1 cellular context compared by ENCODE assay signal in the genomic region with DNA sequence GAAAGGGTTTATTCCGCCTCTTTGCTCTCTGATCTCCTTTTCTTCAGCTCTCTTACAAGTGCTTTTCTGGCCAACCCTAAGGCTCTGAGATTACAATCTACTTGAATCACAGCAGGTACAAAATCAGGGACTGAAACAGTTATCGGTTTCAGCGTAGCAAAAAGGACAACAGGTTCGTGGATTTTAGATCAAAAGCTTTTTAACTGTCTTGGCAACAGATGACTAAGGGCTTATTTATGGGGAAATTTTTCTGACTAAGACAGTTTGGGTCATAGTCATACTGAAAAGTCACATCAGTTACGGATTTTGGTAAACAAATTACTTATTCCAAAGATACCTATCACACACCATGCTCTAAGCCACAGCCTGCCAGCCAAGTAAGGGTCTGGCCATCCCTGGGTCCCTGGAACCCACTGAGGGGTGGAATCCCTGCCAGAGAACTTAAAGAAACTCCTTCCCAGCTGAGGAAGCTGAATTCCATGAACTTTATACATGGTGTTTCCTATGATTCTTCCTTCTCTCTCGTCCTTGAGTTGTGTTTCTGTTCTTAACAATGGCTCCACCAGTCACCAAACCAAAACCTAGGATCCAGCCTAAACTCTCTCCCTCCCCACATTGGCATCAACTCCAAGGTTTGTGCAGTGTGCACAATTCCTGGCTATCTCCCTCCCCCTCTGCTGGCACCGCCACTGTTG.
TF ChIP-seq lines count a peak whose summit lies in the region.

No MANE protein-coding gene starts in this region.

TF ChIP-seq in GM12878, 131 proteins besides CTCF, POLR2A, EP300 and RAD21 (continued from another document and continues in another):
- TF ChIP-seq, protein P1, sequence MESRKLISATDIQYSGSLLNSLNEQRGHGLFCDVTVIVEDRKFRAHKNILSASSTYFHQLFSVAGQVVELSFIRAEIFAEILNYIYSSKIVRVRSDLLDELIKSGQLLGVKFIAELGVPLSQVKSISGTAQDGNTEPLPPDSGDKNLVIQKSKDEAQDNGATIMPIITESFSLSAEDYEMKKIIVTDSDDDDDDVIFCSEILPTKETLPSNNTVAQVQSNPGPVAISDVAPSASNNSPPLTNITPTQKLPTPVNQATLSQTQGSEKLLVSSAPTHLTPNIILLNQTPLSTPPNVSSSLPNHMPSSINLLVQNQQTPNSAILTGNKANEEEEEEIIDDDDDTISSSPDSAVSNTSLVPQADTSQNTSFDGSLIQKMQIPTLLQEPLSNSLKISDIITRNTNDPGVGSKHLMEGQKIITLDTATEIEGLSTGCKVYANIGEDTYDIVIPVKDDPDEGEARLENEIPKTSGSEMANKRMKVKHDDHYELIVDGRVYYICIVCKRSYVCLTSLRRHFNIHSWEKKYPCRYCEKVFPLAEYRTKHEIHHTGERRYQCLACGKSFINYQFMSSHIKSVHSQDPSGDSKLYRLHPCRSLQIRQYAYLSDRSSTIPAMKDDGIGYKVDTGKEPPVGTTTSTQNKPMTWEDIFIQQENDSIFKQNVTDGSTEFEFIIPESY (IDR thresholded peaks at IDR 0.05) = no peak
- no peak; the same call in 1 of the 2 replicates for TF ChIP-seq NBN (IDR thresholded peaks at IDR 0.05)
- peak; percentile 74 to 80 for TF ChIP-seq IKZF2 (IDR thresholded peaks at IDR 0.05)
- TF ChIP-seq EGR1 (IDR thresholded peaks at IDR 0.05; ENCODE audit: borderline replicate concordance in 1 of 2, low read depth in 2 of 2, low read length in 2 of 2) = no peak
- TF ChIP-seq, protein P2, sequence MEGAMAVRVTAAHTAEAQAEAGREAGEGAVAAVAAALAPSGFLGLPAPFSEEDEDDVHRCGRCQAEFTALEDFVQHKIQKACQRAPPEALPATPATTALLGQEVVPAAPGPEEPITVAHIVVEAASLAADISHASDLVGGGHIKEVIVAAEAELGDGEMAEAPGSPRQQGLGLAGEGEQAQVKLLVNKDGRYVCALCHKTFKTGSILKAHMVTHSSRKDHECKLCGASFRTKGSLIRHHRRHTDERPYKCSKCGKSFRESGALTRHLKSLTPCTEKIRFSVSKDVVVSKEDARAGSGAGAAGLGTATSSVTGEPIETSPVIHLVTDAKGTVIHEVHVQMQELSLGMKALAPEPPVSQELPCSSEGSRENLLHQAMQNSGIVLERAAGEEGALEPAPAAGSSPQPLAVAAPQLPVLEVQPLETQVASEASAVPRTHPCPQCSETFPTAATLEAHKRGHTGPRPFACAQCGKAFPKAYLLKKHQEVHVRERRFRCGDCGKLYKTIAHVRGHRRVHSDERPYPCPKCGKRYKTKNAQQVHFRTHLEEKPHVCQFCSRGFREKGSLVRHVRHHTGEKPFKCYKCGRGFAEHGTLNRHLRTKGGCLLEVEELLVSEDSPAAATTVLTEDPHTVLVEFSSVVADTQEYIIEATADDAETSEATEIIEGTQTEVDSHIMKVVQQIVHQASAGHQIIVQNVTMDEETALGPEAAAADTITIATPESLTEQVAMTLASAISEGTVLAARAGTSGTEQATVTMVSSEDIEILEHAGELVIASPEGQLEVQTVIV (IDR thresholded peaks at IDR 0.05; ENCODE audit: borderline replicate concordance, partially characterized antibody) = no peak
- TF ChIP-seq BACH1 (IDR thresholded peaks at IDR 0.05; ENCODE audit: borderline replicate concordance) = peak; percentile 95
- TF ChIP-seq, protein P3, sequence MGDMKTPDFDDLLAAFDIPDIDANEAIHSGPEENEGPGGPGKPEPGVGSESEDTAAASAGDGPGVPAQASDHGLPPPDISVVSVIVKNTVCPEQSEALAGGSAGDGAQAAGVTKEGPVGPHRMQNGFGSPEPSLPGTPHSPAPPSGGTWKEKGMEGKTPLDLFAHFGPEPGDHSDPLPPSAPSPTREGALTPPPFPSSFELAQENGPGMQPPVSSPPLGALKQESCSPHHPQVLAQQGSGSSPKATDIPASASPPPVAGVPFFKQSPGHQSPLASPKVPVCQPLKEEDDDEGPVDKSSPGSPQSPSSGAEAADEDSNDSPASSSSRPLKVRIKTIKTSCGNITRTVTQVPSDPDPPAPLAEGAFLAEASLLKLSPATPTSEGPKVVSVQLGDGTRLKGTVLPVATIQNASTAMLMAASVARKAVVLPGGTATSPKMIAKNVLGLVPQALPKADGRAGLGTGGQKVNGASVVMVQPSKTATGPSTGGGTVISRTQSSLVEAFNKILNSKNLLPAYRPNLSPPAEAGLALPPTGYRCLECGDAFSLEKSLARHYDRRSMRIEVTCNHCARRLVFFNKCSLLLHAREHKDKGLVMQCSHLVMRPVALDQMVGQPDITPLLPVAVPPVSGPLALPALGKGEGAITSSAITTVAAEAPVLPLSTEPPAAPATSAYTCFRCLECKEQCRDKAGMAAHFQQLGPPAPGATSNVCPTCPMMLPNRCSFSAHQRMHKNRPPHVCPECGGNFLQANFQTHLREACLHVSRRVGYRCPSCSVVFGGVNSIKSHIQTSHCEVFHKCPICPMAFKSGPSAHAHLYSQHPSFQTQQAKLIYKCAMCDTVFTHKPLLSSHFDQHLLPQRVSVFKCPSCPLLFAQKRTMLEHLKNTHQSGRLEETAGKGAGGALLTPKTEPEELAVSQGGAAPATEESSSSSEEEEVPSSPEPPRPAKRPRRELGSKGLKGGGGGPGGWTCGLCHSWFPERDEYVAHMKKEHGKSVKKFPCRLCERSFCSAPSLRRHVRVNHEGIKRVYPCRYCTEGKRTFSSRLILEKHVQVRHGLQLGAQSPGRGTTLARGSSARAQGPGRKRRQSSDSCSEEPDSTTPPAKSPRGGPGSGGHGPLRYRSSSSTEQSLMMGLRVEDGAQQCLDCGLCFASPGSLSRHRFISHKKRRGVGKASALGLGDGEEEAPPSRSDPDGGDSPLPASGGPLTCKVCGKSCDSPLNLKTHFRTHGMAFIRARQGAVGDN (IDR thresholded peaks at IDR 0.05) = no peak
- TF ChIP-seq, protein P4, sequence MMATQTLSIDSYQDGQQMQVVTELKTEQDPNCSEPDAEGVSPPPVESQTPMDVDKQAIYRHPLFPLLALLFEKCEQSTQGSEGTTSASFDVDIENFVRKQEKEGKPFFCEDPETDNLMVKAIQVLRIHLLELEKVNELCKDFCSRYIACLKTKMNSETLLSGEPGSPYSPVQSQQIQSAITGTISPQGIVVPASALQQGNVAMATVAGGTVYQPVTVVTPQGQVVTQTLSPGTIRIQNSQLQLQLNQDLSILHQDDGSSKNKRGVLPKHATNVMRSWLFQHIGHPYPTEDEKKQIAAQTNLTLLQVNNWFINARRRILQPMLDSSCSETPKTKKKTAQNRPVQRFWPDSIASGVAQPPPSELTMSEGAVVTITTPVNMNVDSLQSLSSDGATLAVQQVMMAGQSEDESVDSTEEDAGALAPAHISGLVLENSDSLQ (IDR thresholded peaks at IDR 0.05) = no peak
- TF ChIP-seq, protein P5, sequence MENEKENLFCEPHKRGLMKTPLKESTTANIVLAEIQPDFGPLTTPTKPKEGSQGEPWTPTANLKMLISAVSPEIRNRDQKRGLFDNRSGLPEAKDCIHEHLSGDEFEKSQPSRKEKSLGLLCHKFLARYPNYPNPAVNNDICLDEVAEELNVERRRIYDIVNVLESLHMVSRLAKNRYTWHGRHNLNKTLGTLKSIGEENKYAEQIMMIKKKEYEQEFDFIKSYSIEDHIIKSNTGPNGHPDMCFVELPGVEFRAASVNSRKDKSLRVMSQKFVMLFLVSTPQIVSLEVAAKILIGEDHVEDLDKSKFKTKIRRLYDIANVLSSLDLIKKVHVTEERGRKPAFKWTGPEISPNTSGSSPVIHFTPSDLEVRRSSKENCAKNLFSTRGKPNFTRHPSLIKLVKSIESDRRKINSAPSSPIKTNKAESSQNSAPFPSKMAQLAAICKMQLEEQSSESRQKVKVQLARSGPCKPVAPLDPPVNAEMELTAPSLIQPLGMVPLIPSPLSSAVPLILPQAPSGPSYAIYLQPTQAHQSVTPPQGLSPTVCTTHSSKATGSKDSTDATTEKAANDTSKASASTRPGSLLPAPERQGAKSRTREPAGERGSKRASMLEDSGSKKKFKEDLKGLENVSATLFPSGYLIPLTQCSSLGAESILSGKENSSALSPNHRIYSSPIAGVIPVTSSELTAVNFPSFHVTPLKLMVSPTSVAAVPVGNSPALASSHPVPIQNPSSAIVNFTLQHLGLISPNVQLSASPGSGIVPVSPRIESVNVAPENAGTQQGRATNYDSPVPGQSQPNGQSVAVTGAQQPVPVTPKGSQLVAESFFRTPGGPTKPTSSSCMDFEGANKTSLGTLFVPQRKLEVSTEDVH (IDR thresholded peaks at IDR 0.05; ENCODE audit: low read depth, partially characterized antibody) = no peak
- no peak for TF ChIP-seq ZNF622 (IDR thresholded peaks at IDR 0.05)
- peak; percentile 83; the same call in 1 of the 2 replicates for TF ChIP-seq PML (IDR thresholded peaks at IDR 0.05; ENCODE audit: low read length)
- no peak for TF ChIP-seq WRNIP1 (IDR thresholded peaks at IDR 0.05; ENCODE audit: borderline replicate concordance, low read depth, low read length)
- TF ChIP-seq ZNF384 (IDR thresholded peaks at IDR 0.05; ENCODE audit: borderline replicate concordance, low read depth, low read length) = no peak
- TF ChIP-seq KLF5 (IDR thresholded peaks at IDR 0.05; ENCODE audit: partially characterized antibody) = no peak
- peak; percentile 92 for TF ChIP-seq DPF2 (IDR thresholded peaks at IDR 0.05)
- TF ChIP-seq TARDBP (IDR thresholded peaks at IDR 0.05; ENCODE audit: borderline replicate concordance) = no peak
- TF ChIP-seq SIX5 (IDR thresholded peaks at IDR 0.05; ENCODE audit: low read depth, low read length, severe bottlenecking) = no peak
- peak; percentile 87; the same call in 1 of the 2 replicates for TF ChIP-seq ZNF217 (IDR thresholded peaks at IDR 0.05)
- TF ChIP-seq, protein P6, sequence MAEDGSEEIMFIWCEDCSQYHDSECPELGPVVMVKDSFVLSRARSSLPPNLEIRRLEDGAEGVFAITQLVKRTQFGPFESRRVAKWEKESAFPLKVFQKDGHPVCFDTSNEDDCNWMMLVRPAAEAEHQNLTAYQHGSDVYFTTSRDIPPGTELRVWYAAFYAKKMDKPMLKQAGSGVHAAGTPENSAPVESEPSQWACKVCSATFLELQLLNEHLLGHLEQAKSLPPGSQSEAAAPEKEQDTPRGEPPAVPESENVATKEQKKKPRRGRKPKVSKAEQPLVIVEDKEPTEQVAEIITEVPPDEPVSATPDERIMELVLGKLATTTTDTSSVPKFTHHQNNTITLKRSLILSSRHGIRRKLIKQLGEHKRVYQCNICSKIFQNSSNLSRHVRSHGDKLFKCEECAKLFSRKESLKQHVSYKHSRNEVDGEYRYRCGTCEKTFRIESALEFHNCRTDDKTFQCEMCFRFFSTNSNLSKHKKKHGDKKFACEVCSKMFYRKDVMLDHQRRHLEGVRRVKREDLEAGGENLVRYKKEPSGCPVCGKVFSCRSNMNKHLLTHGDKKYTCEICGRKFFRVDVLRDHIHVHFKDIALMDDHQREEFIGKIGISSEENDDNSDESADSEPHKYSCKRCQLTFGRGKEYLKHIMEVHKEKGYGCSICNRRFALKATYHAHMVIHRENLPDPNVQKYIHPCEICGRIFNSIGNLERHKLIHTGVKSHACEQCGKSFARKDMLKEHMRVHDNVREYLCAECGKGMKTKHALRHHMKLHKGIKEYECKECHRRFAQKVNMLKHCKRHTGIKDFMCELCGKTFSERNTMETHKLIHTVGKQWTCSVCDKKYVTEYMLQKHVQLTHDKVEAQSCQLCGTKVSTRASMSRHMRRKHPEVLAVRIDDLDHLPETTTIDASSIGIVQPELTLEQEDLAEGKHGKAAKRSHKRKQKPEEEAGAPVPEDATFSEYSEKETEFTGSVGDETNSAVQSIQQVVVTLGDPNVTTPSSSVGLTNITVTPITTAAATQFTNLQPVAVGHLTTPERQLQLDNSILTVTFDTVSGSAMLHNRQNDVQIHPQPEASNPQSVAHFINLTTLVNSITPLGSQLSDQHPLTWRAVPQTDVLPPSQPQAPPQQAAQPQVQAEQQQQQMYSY (CRISPR knock-in tag; IDR thresholded peaks at IDR 0.05) = no peak
- no peak for TF ChIP-seq NR2C1 (IDR thresholded peaks at IDR 0.05)
- peak; percentile 57; the same call in 1 of the 2 replicates for TF ChIP-seq MTA3 (IDR thresholded peaks at IDR 0.05; ENCODE audit: borderline replicate concordance, low read length)
- peak; percentile 93 for TF ChIP-seq RCOR1 (conservative IDR thresholded peaks at IDR 0.05; ENCODE audit: low read depth, low read length)
- TF ChIP-seq, protein P7, sequence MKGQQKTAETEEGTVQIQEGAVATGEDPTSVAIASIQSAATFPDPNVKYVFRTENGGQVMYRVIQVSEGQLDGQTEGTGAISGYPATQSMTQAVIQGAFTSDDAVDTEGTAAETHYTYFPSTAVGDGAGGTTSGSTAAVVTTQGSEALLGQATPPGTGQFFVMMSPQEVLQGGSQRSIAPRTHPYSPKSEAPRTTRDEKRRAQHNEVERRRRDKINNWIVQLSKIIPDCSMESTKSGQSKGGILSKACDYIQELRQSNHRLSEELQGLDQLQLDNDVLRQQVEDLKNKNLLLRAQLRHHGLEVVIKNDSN (IDR thresholded peaks at IDR 0.05; ENCODE audit: borderline replicate concordance, extremely low read length, insufficient read depth, low read depth, low read length) = no peak
- peak; percentile 90 for TF ChIP-seq STAT3 (IDR thresholded peaks at IDR 0.05; ENCODE audit: low read depth, low read length)
- no peak for TF ChIP-seq SMAD1 (IDR thresholded peaks at IDR 0.05; ENCODE audit: low read depth, partially characterized antibody)
- TF ChIP-seq NR2F1 (conservative IDR thresholded peaks at IDR 0.05) = peak; percentile 70
- TF ChIP-seq NRF1 (conservative IDR thresholded peaks at IDR 0.05; ENCODE audit: low read depth, low read length) = no peak
- no peak for TF ChIP-seq SREBF1 (IDR thresholded peaks at IDR 0.05; ENCODE audit: low read length)
- TF ChIP-seq SREBF2 (IDR thresholded peaks at IDR 0.05; ENCODE audit: low read length) = no peak
- peak; percentile 17 for TF ChIP-seq SP1 (IDR thresholded peaks at IDR 0.05; ENCODE audit: low read depth, low read length)
- TF ChIP-seq, protein P8, sequence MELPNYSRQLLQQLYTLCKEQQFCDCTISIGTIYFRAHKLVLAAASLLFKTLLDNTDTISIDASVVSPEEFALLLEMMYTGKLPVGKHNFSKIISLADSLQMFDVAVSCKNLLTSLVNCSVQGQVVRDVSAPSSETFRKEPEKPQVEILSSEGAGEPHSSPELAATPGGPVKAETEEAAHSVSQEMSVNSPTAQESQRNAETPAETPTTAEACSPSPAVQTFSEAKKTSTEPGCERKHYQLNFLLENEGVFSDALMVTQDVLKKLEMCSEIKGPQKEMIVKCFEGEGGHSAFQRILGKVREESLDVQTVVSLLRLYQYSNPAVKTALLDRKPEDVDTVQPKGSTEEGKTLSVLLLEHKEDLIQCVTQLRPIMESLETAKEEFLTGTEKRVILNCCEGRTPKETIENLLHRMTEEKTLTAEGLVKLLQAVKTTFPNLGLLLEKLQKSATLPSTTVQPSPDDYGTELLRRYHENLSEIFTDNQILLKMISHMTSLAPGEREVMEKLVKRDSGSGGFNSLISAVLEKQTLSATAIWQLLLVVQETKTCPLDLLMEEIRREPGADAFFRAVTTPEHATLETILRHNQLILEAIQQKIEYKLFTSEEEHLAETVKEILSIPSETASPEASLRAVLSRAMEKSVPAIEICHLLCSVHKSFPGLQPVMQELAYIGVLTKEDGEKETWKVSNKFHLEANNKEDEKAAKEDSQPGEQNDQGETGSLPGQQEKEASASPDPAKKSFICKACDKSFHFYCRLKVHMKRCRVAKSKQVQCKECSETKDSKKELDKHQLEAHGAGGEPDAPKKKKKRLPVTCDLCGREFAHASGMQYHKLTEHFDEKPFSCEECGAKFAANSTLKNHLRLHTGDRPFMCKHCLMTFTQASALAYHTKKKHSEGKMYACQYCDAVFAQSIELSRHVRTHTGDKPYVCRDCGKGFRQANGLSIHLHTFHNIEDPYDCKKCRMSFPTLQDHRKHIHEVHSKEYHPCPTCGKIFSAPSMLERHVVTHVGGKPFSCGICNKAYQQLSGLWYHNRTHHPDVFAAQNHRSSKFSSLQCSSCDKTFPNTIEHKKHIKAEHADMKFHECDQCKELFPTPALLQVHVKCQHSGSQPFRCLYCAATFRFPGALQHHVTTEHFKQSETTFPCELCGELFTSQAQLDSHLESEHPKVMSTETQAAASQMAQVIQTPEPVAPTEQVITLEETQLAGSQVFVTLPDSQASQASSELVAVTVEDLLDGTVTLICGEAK (IDR thresholded peaks at IDR 0.05; ENCODE audit: borderline replicate concordance) = no peak
- TF ChIP-seq ZNF274 (IDR thresholded peaks at IDR 0.05; ENCODE audit: insufficient read depth, insufficient read length) = no peak
- peak; percentile 39; the same call in 1 of the 2 replicates for TF ChIP-seq SMAD5 (IDR thresholded peaks at IDR 0.05; ENCODE audit: low read depth)
- TF ChIP-seq SIN3A (IDR thresholded peaks at IDR 0.05; ENCODE audit: low read depth, low read length) = no peak
